In genomic region chr12:117023998-117024960, GRCh38 we compare ENCODE assay signal across 1 cellular context.
TF ChIP-seq lines count a peak whose summit lies in the region.

No MANE protein-coding gene starts in this region.

TF ChIP-seq in H1, 55 proteins besides CTCF, POLR2A, EP300 and RAD21 (continued from another document):
- no peak for TF ChIP-seq CHD7 (IDR thresholded peaks at IDR 0.05; ENCODE audit: insufficient replicate concordance, low read length)
- no peak for TF ChIP-seq TAF1 (IDR thresholded peaks at IDR 0.05; ENCODE audit: low read depth, low read length)
- no peak for TF ChIP-seq CREB1 (IDR thresholded peaks at IDR 0.05)
- no peak for TF ChIP-seq MAX (IDR thresholded peaks at IDR 0.05)
- no peak for TF ChIP-seq YY1 (IDR thresholded peaks at IDR 0.05; ENCODE audit: low read depth, low read length)
- TF ChIP-seq SIRT6 (IDR thresholded peaks at IDR 0.05; ENCODE audit: low read length): no peak
- no peak for TF ChIP-seq BACH1 (IDR thresholded peaks at IDR 0.05; ENCODE audit: low read length)
